ENCODE assay signal across 21 cellular contexts in the genomic region with DNA sequence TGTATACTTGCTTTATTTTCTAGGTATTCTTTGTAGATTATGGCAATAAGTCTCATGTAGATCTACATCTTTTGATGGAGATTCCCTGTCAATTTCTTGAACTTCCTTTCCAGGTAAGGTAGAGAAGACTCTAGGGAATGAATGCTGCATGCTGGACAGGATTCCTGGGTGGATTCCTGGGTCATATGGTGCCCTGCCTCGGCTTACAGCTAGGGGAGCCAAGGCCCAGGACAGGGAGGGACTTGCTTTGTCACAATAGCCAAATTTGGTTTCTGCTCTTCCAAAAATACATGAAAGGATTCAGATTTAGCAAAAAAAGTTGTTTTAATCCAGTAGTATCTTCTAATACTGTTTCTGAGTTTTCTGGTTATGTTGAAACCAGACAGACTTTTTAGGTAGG. TPM values are rescaled to one million over a fixed set of nuclear protein-coding genes. Genes with fewer than 3 reads are reported as not detected.
"Had no signal": no experiment of that assay in that cellular context is flagged by ENCODE, and none has a peak within 500 bp of the region (broad histone marks: within the 10 kb centered on the region; RNA-seq: fewer than 3 reads in every experiment).

No MANE protein-coding gene starts in this region.

- H3K4me1 Mint-ChIP-seq: activated naive CD4-positive, alpha-beta T cell treated with anti-CD3 and anti-CD28 coated beads, Interleukin-2, amount 50 U/mL, for 24 hours; nephron; T-cell had no signal

- H3K9me3 Mint-ChIP-seq: activated naive CD4-positive, alpha-beta T cell treated with anti-CD3 and anti-CD28 coated beads, Interleukin-2, amount 50 U/mL, for 24 hours; stimulated activated naive CD8-positive, alpha-beta T cell treated with anti-CD3 and anti-CD28 coated beads, Interleukin-15, Interleukin-2, amounts not matched to agents 100 ng/mL and 50 ng/mL, for 24 hours; T-cell had no signal

- H3K27ac ChIP-seq: ascending aorta, breast epithelium, esophagus squamous epithelium, right atrium auricular region, skin epidermis, transverse colon, vagina had no signal

- H3K9me3 ChIP-seq: ascending aorta, breast epithelium, esophagus squamous epithelium, right atrium auricular region, transverse colon, vagina had no signal

- H3K4me3 ChIP-seq: ascending aorta, breast epithelium, esophagus squamous epithelium, lung, right atrium auricular region, skin epidermis, transverse colon, vagina had no signal

- H3K36me3 ChIP-seq: ascending aorta, breast epithelium, esophagus squamous epithelium, right atrium auricular region, transverse colon, vagina had no signal

- ATAC-seq: T-cell had no signal

- H3K27me3 ChIP-seq: ascending aorta, breast epithelium, right atrium auricular region, vagina had no signal

- DNase-seq: activated CD4-positive, alpha-beta T cell treated with anti-CD3 and anti-CD28 coated beads, Interleukin-2, amount 50 U/mL, for 1 hour; activated gamma-delta T cell; cerebellar nuclear complex; effector CD4-positive, alpha-beta T cell; esophagus squamous epithelium; occipital lobe; stimulated activated CD4-positive, alpha-beta T cell treated with anti-CD3 and anti-CD28 coated beads, Interleukin-15, amount 100 ng/mL, for 24 hours; stimulated activated CD4-positive, alpha-beta T cell treated with anti-CD3 and anti-CD28 coated beads, Interleukin-2, amount 100 ng/mL, for 48 hours; T-cell; transverse colon had no signal

- H3K4me3 Mint-ChIP-seq: activated naive CD4-positive, alpha-beta T cell treated with anti-CD3 and anti-CD28 coated beads, Interleukin-2, amount 50 U/mL, for 24 hours; mesothelial cell of epicardium; nephron; stimulated activated naive CD8-positive, alpha-beta T cell treated with anti-CD3 and anti-CD28 coated beads, Interleukin-15, Interleukin-2, amounts not matched to agents 100 ng/mL and 50 ng/mL, for 24 hours; T-cell had no signal

- H3K36me3 Mint-ChIP-seq: activated naive CD4-positive, alpha-beta T cell treated with anti-CD3 and anti-CD28 coated beads, Interleukin-2, amount 50 U/mL, for 24 hours; mesothelial cell of epicardium; T-cell had no signal

- H3K27ac Mint-ChIP-seq: activated naive CD4-positive, alpha-beta T cell treated with anti-CD3 and anti-CD28 coated beads, Interleukin-2, amount 50 U/mL, for 24 hours; mesothelial cell of epicardium; nephron; stimulated activated naive CD8-positive, alpha-beta T cell treated with anti-CD3 and anti-CD28 coated beads, Interleukin-15, Interleukin-2, amounts not matched to agents 100 ng/mL and 50 ng/mL, for 24 hours; T-cell had no signal

RNA-seq across cellular contexts. Expression of gene ASPG, which starts 59.5 kb away (rescaled TPM):
- total RNA-seq: activated CD8-positive, alpha-beta memory T cell treated with anti-CD3 and anti-CD28 coated beads for 36 hours; ascending aorta had no signal
